20 cellular contexts compared by ENCODE assay signal in the genomic region with DNA sequence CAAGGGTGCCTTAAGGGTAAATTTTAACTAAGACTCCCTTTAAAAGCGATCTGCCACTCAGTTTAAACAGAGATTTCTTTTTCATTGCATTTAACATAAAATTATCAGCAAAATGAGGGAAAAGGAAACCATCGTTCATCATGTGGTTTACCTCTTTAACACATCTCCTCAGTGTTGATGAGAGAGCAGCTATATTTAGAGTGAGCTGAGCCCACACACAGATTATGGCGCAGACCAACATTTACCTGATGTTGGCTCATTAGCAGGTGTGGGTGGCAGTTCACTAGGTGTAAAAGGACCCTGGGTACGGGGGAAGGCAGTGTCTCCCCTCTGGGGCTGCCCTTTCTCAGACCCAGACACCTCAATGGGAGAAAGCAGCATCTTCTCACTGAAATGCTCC.
DNase-seq lines count a peak whose midpoint lies in the region; ATAC-seq, FAIRE-seq and TF ChIP-seq lines count a peak whose summit lies in the region.
"Had no signal": no experiment of that assay in that cellular context is flagged by ENCODE, and none has a peak within 500 bp of the region (broad histone marks: within the 10 kb centered on the region; RNA-seq: fewer than 3 reads in every experiment).

No MANE protein-coding gene starts in this region.

- RAD21 ChIA-PET in GM12878 (lab: Charles Lee; ENCODE audit: unreplicated experiment): no interaction called here

- intact Hi-C loops in GM12878 (cut with micrococcal nuclease; ENCODE audit: unreplicated experiment): no loop called here

- TF ChIP-seq EP300 in GM12878 (IDR thresholded peaks at IDR 0.05; ENCODE audit: borderline replicate concordance in 1 of 2, control insufficient read depth in 1 of 2, low read depth in 2 of 2, low read length in 2 of 2): peak; percentile 15 to 22; a peak in 1 of 4 replicates

- H3K4me2 ChIP-seq in BLaER1: peak overlapping the region; percentile 81
- H3K4me2 ChIP-seq in MM.1S (ENCODE audit: low read depth, low read length): peak overlapping the region; percentile 46
- H3K4me2 ChIP-seq in GM12878 (ENCODE audit: control insufficient read depth, insufficient read depth): no peak overlapping the region

- H3F3A ChIP-seq in MM.1S (ENCODE audit: insufficient read depth, low read length): peaks cover 9% of the 10 kb centered on the region

- H3K27me3 ChIP-seq in BLaER1 (no peaks in the 10 kb centered on the region), MM.1S (replicated peaks; ENCODE audit: insufficient read depth, low read length) (no peaks in the 10 kb centered on the region), GM12878 (replicated peaks in 1 of 2; ENCODE audit: control insufficient read depth in 2 of 2, insufficient read depth in 2 of 2, low read length in 1 of 2) (peaks cover 0 to 3% of the 10 kb centered on the region in 2 experiments; a peak in 2 of 4 replicates)
- H3K27me3 ChIP-seq: breast epithelium, tibial artery had no signal

- peaks cover 9% of the 10 kb centered on the region for H3K9me3 Mint-ChIP-seq in WTC11

- H3K27ac ChIP-seq in BLaER1 (peak overlapping the region; percentile 94), MM.1S (ENCODE audit: low read length) (peak overlapping the region; percentile 59), GM12878 (ENCODE audit: control insufficient read depth, insufficient read depth) (no peak overlapping the region)
- H3K27ac ChIP-seq: breast epithelium, left ventricle myocardium inferior, SK-N-MC, tibial artery had no signal

- SMC1A ChIA-PET in GM12878 (lab: Charles Lee; ENCODE audit: uncharacterized antibody, unreplicated experiment): interaction anchor here (1.2 kb wide), 1 partner anchor 493 kb away, joined by 3 read pairs; no protein-coding TSS in a partner anchor

- no peak for FAIRE-seq in GM12878 (lab: Jason Lieb, UNC)
- FAIRE-seq: G401.6 had no signal

- peak; percentile 63 for DNase-seq in NK-92 treated with Interleukin-12 subunit alpha and Interleukin-12 subunit beta, amount 100 ng/mL, for 24 hours (lab: John Stamatoyannopoulos, UW)
- DNase-seq in NK-92 (lab: John Stamatoyannopoulos, UW; ENCODE audit: unreplicated experiment) (no peak), MM.1S (peak; percentile 69), GM12878 (ENCODE audit: low read depth, low spot score) (no peak), WTC11 (ENCODE audit: low spot score) (no peak)
- DNase-seq: 8988T; activated CD4-positive, alpha-beta T cell treated with anti-CD3 and anti-CD28 coated beads for 48 hours; amniotic stem cell; H7; left ventricle myocardium inferior; NCI-H2107; NCI-H446; NCI-H774; tibial artery had no signal

- peaks cover 8% of the 10 kb centered on the region for H3K27me3 Mint-ChIP-seq in WTC11 (ENCODE audit: low read depth)

- no peak for TF ChIP-seq POLR2A in GM12878 (IDR thresholded peaks at IDR 0.05; ENCODE audit: low read depth, low read length)

- peak overlapping the region; percentile 49 for H3K4me3 ChIP-seq in BLaER1
- H3K4me3 ChIP-seq in MM.1S (ENCODE audit: low read length): no peak overlapping the region
- no peak overlapping the region for H3K4me3 ChIP-seq in GM12878
- H3K4me3 ChIP-seq: breast epithelium, left ventricle myocardium inferior, SK-N-MC, tibial artery had no signal

- TF ChIP-seq RAD21 in GM12878 (IDR thresholded peaks at IDR 0.05; ENCODE audit: insufficient read depth, low read depth, low read length): no peak

- peaks cover 20% of the 10 kb centered on the region for H3K4me1 Mint-ChIP-seq in WTC11

- no TSS peak for BruUV-seq in GM12878 (replicated peaks; lab: Mats Ljungman, UMichigan)

- H3K9me3 ChIP-seq in BLaER1 (no peaks in the 10 kb centered on the region), MM.1S (replicated peaks; ENCODE audit: insufficient read depth, low read length) (no peaks in the 10 kb centered on the region), GM12878 (replicated peaks; ENCODE audit: control insufficient read depth, insufficient read depth, low read length) (no peaks in the 10 kb centered on the region)
- H3K9me3 ChIP-seq: breast epithelium, left ventricle myocardium inferior, tibial artery had no signal

- WGBS in GM12878 (ENCODE audit: insufficient coverage, insufficient replicate concordance, low lambda C conversion rate, missing lambda C conversion rate): 2% methylated on average over 4 of the region's 4 CpGs

- H3K79me2 ChIP-seq in MM.1S (ENCODE audit: low read length) (no peaks in the 10 kb centered on the region), GM12878 (ENCODE audit: control insufficient read depth, insufficient read depth, low read length) (no peaks in the 10 kb centered on the region)

- TF ChIP-seq CTCF in MM.1S (IDR thresholded peaks at IDR 0.05; ENCODE audit: low read length) (no peak), GM12878 (IDR thresholded peaks at IDR 0.05 in 2 of 3, conservative IDR thresholded peaks at IDR 0.05 in 1 of 3; ENCODE audit: control insufficient read depth in 2 of 3, extremely low read depth in 1 of 3, insufficient read depth in 1 of 3, low read depth in 3 of 3, low read length in 3 of 3) (no peak), WTC11 (IDR thresholded peaks at IDR 0.05) (no peak)

- H4K20me1 ChIP-seq in BLaER1 (no peaks in the 10 kb centered on the region), MM.1S (ENCODE audit: insufficient read depth, low read length) (no peaks in the 10 kb centered on the region), GM12878 (ENCODE audit: control insufficient read depth, insufficient read depth) (no peaks in the 10 kb centered on the region)

- in situ Hi-C loops in GM12878 (cut with MboI): no loop called here

- H3K36me3 Mint-ChIP-seq in WTC11: peaks cover 6% of the 10 kb centered on the region

- CTCF ChIA-PET in GM12878 (lab: Yijun Ruan, JAX) (no interaction called here), WTC11 (lab: Charles Lee) (no interaction called here)

- peaks cover 73% of the 10 kb centered on the region for H3K4me1 ChIP-seq in BLaER1
- H3K4me1 ChIP-seq in MM.1S (ENCODE audit: low read length): peaks cover 25% of the 10 kb centered on the region
- no peaks in the 10 kb centered on the region for H3K4me1 ChIP-seq in GM12878 (ENCODE audit: control insufficient read depth, insufficient read depth, low read length)
- H3K4me1 ChIP-seq: breast epithelium, tibial artery had no signal

- H3K9ac ChIP-seq in BLaER1 (peak overlapping the region; percentile 64), MM.1S (ENCODE audit: low read length) (no peak overlapping the region), GM12878 (ENCODE audit: control insufficient read depth, insufficient read depth, low read length) (no peak overlapping the region)

- no peaks in the 10 kb centered on the region for H3K9me2 ChIP-seq in MM.1S (replicated peaks; ENCODE audit: insufficient read depth, low read length)

- no peak overlapping the region for H3K4me3 Mint-ChIP-seq in WTC11

- POLR2A ChIA-PET in GM12878 (lab: Charles Lee): no interaction called here
- POLR2A ChIA-PET in WTC11 (lab: Charles Lee): no interaction called here

- peak overlapping the region; percentile 40 for H2AFZ ChIP-seq in MM.1S (ENCODE audit: low read length)
- H2AFZ ChIP-seq in GM12878 (ENCODE audit: control insufficient read depth, low read depth, low read length): no peak overlapping the region

- H3K36me3 ChIP-seq in BLaER1 (peaks cover 51% of the 10 kb centered on the region), MM.1S (replicated peaks; ENCODE audit: insufficient read depth, low read length) (no peaks in the 10 kb centered on the region), GM12878 (ENCODE audit: control insufficient read depth in 2 of 2, insufficient read depth in 2 of 2, low read length in 1 of 2) (no peaks in the 10 kb centered on the region)
- H3K36me3 ChIP-seq: breast epithelium, left ventricle myocardium inferior, tibial artery had no signal

- ATAC-seq in GM12878 (no peak; the same call in 2 of the 3 replicates), GM21786 (IDR thresholded peaks at IDR 0.05; ENCODE audit: unreplicated experiment) (no peak), HG03378 (IDR thresholded peaks at IDR 0.05; ENCODE audit: unreplicated experiment) (no peak), WTC11 (no peak)

- H3K27ac Mint-ChIP-seq in WTC11: no peak overlapping the region

TF ChIP-seq in GM12878, 131 proteins besides CTCF, POLR2A, EP300 and RAD21 (continues in another document):
- TF ChIP-seq EED (IDR thresholded peaks at IDR 0.05; ENCODE audit: low read depth): no peak
- TF ChIP-seq STAT3 (IDR thresholded peaks at IDR 0.05; ENCODE audit: low read depth, low read length): no peak
- no peak for TF ChIP-seq CBX5 (IDR thresholded peaks at IDR 0.05; ENCODE audit: low read depth)
- peak; percentile 87 for TF ChIP-seq MEF2B (IDR thresholded peaks at IDR 0.05; ENCODE audit: partially characterized antibody, poor library complexity, severe bottlenecking)
- TF ChIP-seq ZSCAN29 (IDR thresholded peaks at IDR 0.05): no peak
- no peak for TF ChIP-seq POU2F2 (IDR thresholded peaks at IDR 0.05; ENCODE audit: borderline replicate concordance, low read depth, low read length)
- 0 out of 2 replicates have a peak, but pooled peaks have one; percentile 33 for TF ChIP-seq NR2F1 (conservative IDR thresholded peaks at IDR 0.05)
- no peak for TF ChIP-seq CREM (IDR thresholded peaks at IDR 0.05; ENCODE audit: low read depth)
- TF ChIP-seq BHLHE40 (IDR thresholded peaks at IDR 0.05; ENCODE audit: borderline replicate concordance in 1 of 2, low read depth in 2 of 2, low read length in 1 of 2): peak in 1 of 2 experiments; percentile 8; a peak in 1 of 4 replicates
- TF ChIP-seq MTA3 (IDR thresholded peaks at IDR 0.05; ENCODE audit: borderline replicate concordance, low read length): no peak
- no peak for TF ChIP-seq SMARCA5 (IDR thresholded peaks at IDR 0.05)
- peak; percentile 17 to 35; a peak in 2 of 4 replicates for TF ChIP-seq IKZF2 (IDR thresholded peaks at IDR 0.05)

TF ChIP-seq in WTC11, 78 proteins besides CTCF, POLR2A, EP300 and RAD21 (continues in another document):
- TF ChIP-seq, protein P1, sequence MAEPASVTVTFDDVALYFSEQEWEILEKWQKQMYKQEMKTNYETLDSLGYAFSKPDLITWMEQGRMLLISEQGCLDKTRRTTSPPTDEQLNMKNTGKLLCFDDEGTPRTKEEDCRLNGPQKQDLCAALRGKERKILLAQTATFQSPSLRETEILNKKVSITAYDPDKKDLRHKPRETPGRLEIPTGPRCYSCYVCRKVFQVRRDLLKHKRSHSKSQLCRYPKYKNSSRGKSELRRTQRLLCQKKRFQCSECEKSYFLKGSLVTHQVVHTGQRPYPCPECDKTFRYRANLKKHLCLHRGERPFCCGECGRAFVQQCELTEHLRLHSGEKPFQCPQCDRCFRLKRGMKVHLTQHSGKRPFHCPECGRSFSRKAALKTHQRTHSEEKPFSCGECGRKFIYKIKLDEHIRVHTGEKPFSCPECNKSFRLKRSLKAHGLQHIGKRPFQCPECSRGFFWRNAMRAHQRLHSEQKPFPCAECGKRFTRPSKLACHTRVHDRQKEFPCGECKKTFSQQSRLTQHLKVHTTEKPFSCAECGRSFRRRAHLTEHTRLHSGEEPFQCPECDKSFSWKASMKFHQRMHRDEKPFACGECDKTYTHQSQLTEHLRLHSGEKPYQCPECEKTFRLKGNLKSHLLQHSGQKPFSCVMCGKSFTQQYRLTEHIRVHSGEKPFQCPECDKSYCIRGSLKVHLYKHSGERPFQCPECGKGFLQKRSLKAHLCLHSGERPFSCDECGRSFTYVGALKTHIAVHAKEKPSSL (CRISPR knock-in tag; conservative IDR thresholded peaks at IDR 0.05): no peak
- TF ChIP-seq NR3C1 (CRISPR knock-in tag; conservative IDR thresholded peaks at IDR 0.05; ENCODE audit: low read depth): no peak

Comparison
In these comparisons a context has a peak if more than half of its experiments do, and no peak if none do; other contexts are left out.
1. DNase-seq: peak in NK-92 treated with Interleukin-12 subunit alpha and Interleukin-12 subunit beta, amount 100 ng/mL, for 24 hours (single experiment) and MM.1S (single experiment); none in NK-92 (single experiment), GM12878 (single experiment) and WTC11 (single experiment).